20 cellular contexts compared by ENCODE assay signal in genomic region chr12:130977046-130977758, GRCh38. TPM values are rescaled to one million over a fixed set of nuclear protein-coding genes. Genes with fewer than 3 reads are reported as not detected.
"Had no signal": no experiment of that assay in that cellular context is flagged by ENCODE, and none has a peak within 500 bp of the region (broad histone marks: within the 10 kb centered on the region; RNA-seq: fewer than 3 reads in every experiment).

No MANE protein-coding gene starts in this region.

- FAIRE-seq: keratinocyte had no signal

- ATAC-seq: naive thymus-derived CD8-positive, alpha-beta T cell; stimulated activated naive CD8-positive, alpha-beta T cell treated with anti-CD3 and anti-CD28 coated beads, Interleukin-15, Interleukin-2, amounts not matched to agents 100 U/mL and 50 U/mL, for 24 hours had no signal

- H3K36me3 ChIP-seq: tibial nerve had no signal

- H2AFZ ChIP-seq: hepatocyte had no signal

- H3K27me3 ChIP-seq: cardiac muscle cell, hepatocyte, tibial nerve, vagina had no signal

- DNase-seq: activated B cell treated with CpG ODN at 0.5 μM for 24 hours; activated CD4-positive, alpha-beta memory T cell treated with anti-CD3 and anti-CD28 coated beads, Interleukin-2, amount 10 ng/mL, durations not matched to agents 7 days and 5 days; activated CD4-positive, alpha-beta T cell treated with anti-CD3 and anti-CD28 coated beads for 48 hours; activated naive CD4-positive, alpha-beta T cell treated with Interleukin-2 at 50 U/mL for 16 hours; activated naive CD8-positive, alpha-beta T cell treated with anti-CD3 and anti-CD28 coated beads, Interleukin-2, amount 10 ng/mL, durations not matched to agents 7 days and 5 days; activated T-cell treated with anti-CD3 and anti-CD28 coated beads, Interleukin-2, amount 50 U/mL, for 24 hours; amygdala; dorsolateral prefrontal cortex; foreskin fibroblast; naive thymus-derived CD8-positive, alpha-beta T cell; stimulated activated CD4-positive, alpha-beta T cell treated with anti-CD3 and anti-CD28 coated beads, Interleukin-2, amount 100 ng/mL, for 24 hours; stimulated activated naive CD8-positive, alpha-beta T cell treated with anti-CD3 and anti-CD28 coated beads, Interleukin-15, Interleukin-2, amounts not matched to agents 100 U/mL and 50 U/mL, for 24 hours; substantia nigra had no signal

- H3K9me3 ChIP-seq: tibial nerve, vagina had no signal

- H3K27ac ChIP-seq: cardiac muscle cell, dorsolateral prefrontal cortex, epithelial cell of prostate, hepatocyte, vagina had no signal

- H3K4me2 ChIP-seq: hepatocyte had no signal

- H3K4me3 ChIP-seq: cardiac muscle cell, dorsolateral prefrontal cortex, hepatocyte, tibial nerve, vagina had no signal

- H3K79me2 ChIP-seq: hepatocyte had no signal

RNA-seq across cellular contexts. Expression of gene ADGRD1, which starts 23.5 kb away (rescaled TPM):
- total RNA-seq: activated naive CD8-positive, alpha-beta T cell treated with anti-CD3 and anti-CD28 coated beads, Interleukin-2, amount 10 ng/mL, durations not matched to agents 7 days and 5 days; glomerular endothelial cell had no signal
- polyA plus RNA-seq: keratinocyte had no signal
